Comparison of ENCODE assay signal across 8 cellular contexts in genomic region chr1:16351449-16351993, GRCh38. TPM values are rescaled to one million over a fixed set of nuclear protein-coding genes. Genes with fewer than 3 reads are reported as not detected.
DNase-seq lines count a peak whose midpoint lies in the region; ATAC-seq and TF ChIP-seq lines count a peak whose summit lies in the region.

No MANE protein-coding gene starts in this region.

- TF ChIP-seq POLR2A in transverse colon (IDR thresholded peaks at IDR 0.05), result no peak

- no peaks in the 10 kb centered on the region for H3K9me3 Mint-ChIP-seq in chondrocyte (ENCODE audit: low read depth)

- H3K27me3 ChIP-seq in transverse colon, result no peaks in the 10 kb centered on the region

- TF ChIP-seq EP300 in transverse colon (IDR thresholded peaks at IDR 0.05; ENCODE audit: low read depth), result no peak

- no peaks in the 10 kb centered on the region for H3K9me3 ChIP-seq in transverse colon

- TF ChIP-seq CTCF in GM10248 (IDR thresholded peaks at IDR 0.05; ENCODE audit: control extremely low read depth, extremely low read depth, low read depth, missing control alignments) (no peak), chondrocyte (IDR thresholded peaks at IDR 0.05) (no peak), transverse colon (IDR thresholded peaks at IDR 0.05) (no peak)

- peaks cover 40% of the 10 kb centered on the region for H3K4me1 Mint-ChIP-seq in chondrocyte (ENCODE audit: low read depth)

- H3K27ac ChIP-seq in transverse colon, result peak overlapping the region; percentile 92 to 95 (median 95)

- DNase-seq in GM10248 (ENCODE audit: extremely low spot score), result peak; percentile 20
- DNase-seq in NCI-H69 (lab: John Stamatoyannopoulos, UW), result peak; percentile 41
- DNase-seq in chondrocyte (ENCODE audit: low spot score), result no peak
- peak; percentile 35 to 40 for DNase-seq in lung microvascular endothelial cell (ENCODE audit: low read depth in 2 of 2)
- DNase-seq in transverse colon, result no peak
- DNase-seq in hippocampal formation (lab: John Stamatoyannopoulos, UW), result no peak
- no peak for DNase-seq in mucosa of gallbladder (ENCODE audit: low spot score)

- H3K27me3 Mint-ChIP-seq in chondrocyte (ENCODE audit: low read depth), result no peaks in the 10 kb centered on the region

- ATAC-seq in GM21360 (IDR thresholded peaks at IDR 0.05; ENCODE audit: unreplicated experiment), result no peak

- H3K36me3 ChIP-seq in transverse colon, result no peaks in the 10 kb centered on the region

- in situ Hi-C loops in transverse colon (cut with MboI; ENCODE audit: low pct_ligation_motif_present in 1 of 4, low pct_unique_long_range_greater_than_20kb in 1 of 4, low sequenced_read_pairs in 3 of 4), result loop anchor here in 1 of 4 donors (25.0 kb wide), 2 partner anchors 139 to 264 kb away; partner anchors contain the start of gene ARHGEF19

- H3K4me1 ChIP-seq in transverse colon, result peaks cover 12 to 39% (median 15%) of the 10 kb centered on the region in 4 donors

- 0% methylated on average over 7 to 20 of the region's 20 CpGs for WGBS in transverse colon (ENCODE audit: low coverage in 1 of 2), 2 donors

- CTCF ChIA-PET in GM10248 (lab: Yijun Ruan, JAX), result interaction anchor here (0.6 to 5.2 kb wide), 10 partner anchors 9 to 146 kb away, joined by 3 to 70 read pairs (median 3); partner anchors contain the start of gene SZRD1

- POLR2A ChIA-PET in GM10248 (lab: Yijun Ruan, JAX), result interaction anchor here (0.9 kb wide), 1 partner anchor 16 kb away, joined by 4 read pairs; no protein-coding TSS in a partner anchor

- peak overlapping the region; percentile 93 for H3K27ac Mint-ChIP-seq in chondrocyte (ENCODE audit: unreplicated experiment)

- H3K36me3 Mint-ChIP-seq in chondrocyte (ENCODE audit: low read depth), result no peaks in the 10 kb centered on the region

- peak overlapping the region; percentile 79 to 90 (median 86) for H3K4me3 ChIP-seq in transverse colon

- intact Hi-C loops in transverse colon (cut with DNase I; ENCODE audit: low total_unique reads), result no loop called here

- peak overlapping the region; percentile 94 for H3K4me3 Mint-ChIP-seq in chondrocyte (ENCODE audit: unreplicated experiment)

RNA-seq across cellular contexts. Expression of gene FBXO42, which starts 0.8 kb away (rescaled TPM):
- 17.8 to 20.9 TPM (median 20.1 TPM) in 3 replicates for total RNA-seq in chondrocyte
- total RNA-seq in lung microvascular endothelial cell, result 5.2 and 6.3 TPM in 2 replicates
- 10 to 100 TPM; 15.7 to 25.4 (median 18.8) TPM for total RNA-seq in transverse colon
- 20.8 TPM for total RNA-seq in mucosa of gallbladder

RNA-seq across cellular contexts. Expression of gene SZRD1, which starts 15.5 kb away (rescaled TPM):
- total RNA-seq in chondrocyte (113 to 117 TPM (median 113 TPM) in 3 replicates), lung microvascular endothelial cell (24.4 and 28.4 TPM in 2 replicates), transverse colon (10 to 100 TPM; 54.6 to 66.8 (median 61.7) TPM), mucosa of gallbladder (134 TPM)

Comparison
In these comparisons a context has a peak if more than half of its experiments do, and no peak if none do; other contexts are left out.
1. DNase-seq: peak in GM10248 (single experiment), NCI-H69 (single experiment) and lung microvascular endothelial cell (2 of 2); none in chondrocyte (single experiment), transverse colon (single experiment), hippocampal formation (0 of 2) and mucosa of gallbladder (single experiment).